In the genomic region with DNA sequence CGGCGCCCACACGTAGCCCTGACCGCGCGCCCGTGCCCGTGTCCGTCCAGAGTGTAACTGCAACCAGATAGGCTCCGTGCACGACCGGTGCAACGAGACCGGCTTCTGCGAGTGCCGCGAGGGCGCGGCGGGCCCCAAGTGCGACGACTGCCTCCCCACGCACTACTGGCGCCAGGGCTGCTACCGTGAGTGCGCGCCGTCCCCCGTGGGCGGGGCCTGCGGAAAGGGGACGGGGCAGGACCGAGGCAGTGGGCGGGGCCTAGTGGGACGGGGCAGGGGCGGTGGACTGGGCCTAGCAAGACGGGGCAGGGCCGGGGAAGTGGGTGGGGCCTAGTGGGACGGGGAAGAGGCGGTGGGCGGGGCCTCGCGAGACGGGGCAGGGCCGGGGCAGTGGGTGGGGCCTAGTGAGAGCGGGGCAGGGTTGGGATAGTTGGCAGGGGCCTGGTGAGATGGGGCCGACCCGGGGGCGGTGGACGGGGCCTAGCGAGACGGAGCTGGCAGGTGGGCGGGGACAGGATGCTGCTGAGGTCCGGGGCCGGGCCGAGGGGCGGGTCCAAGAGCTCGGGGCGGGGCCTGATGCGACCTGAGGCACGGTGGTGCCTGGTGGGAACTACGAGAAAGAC, we compare ENCODE assay signal across 8 cellular contexts.
DNase-seq lines count a peak whose midpoint lies in the region; ATAC-seq, FAIRE-seq and TF ChIP-seq lines count a peak whose summit lies in the region.

No MANE protein-coding gene starts in this region.

- H3K4me3 ChIP-seq in SJSA1 (peak overlapping the region; percentile 37), neural progenitor cell (peak overlapping the region; percentile 70)

- H3K36me3 Mint-ChIP-seq in neural progenitor cell, result no peaks in the 10 kb centered on the region

- H3K9ac ChIP-seq in neural progenitor cell, result no peak overlapping the region

- H3K36me3 ChIP-seq in SJSA1 (no peaks in the 10 kb centered on the region), neural progenitor cell (no peaks in the 10 kb centered on the region)

- peak overlapping the region; percentile 93 for H3K4me3 Mint-ChIP-seq in neural progenitor cell
- H3K4me3 Mint-ChIP-seq in stimulated activated naive CD8-positive, alpha-beta T cell treated with anti-CD3 and anti-CD28 coated beads, Interleukin-15, amount 100 ng/mL, for 72 hours, result peak overlapping the region; percentile 97 to 98

- no peak overlapping the region for H3K27ac ChIP-seq in SJSA1
- no peak overlapping the region for H3K27ac ChIP-seq in neural progenitor cell

- H3K4me1 Mint-ChIP-seq in neural progenitor cell, result peaks cover 20% of the 10 kb centered on the region
- peaks cover 38% of the 10 kb centered on the region for H3K4me1 Mint-ChIP-seq in stimulated activated naive CD8-positive, alpha-beta T cell treated with anti-CD3 and anti-CD28 coated beads, Interleukin-15, amount 100 ng/mL, for 72 hours

- DNase-seq in ELF-1 (ENCODE audit: low read depth, low spot score), result peak; percentile 96
- peak; percentile 74 for DNase-seq in HCEC 1CT
- DNase-seq in MV-4-11 (lab: John Stamatoyannopoulos, UW), result peak; percentile 91
- DNase-seq in SJSA1 (ENCODE audit: low read depth in 1 of 2, low spot score in 2 of 2), result peak in 1 of 2 experiments; percentile 83
- DNase-seq in activated naive CD4-positive, alpha-beta T cell (lab: John Stamatoyannopoulos, UW), result peak; percentile 92 to 100 (median 99)
- peak; percentile 91 to 99 for DNase-seq in frontal cortex (ENCODE audit: low spot score in 2 of 2)
- peak; percentile 99 for DNase-seq in neural progenitor cell (ENCODE audit: low spot score)
- peak; percentile 99 for DNase-seq in stimulated activated naive CD8-positive, alpha-beta T cell treated with anti-CD3 and anti-CD28 coated beads, Interleukin-15, amount 100 ng/mL, for 72 hours

- no peaks in the 10 kb centered on the region for H4K20me1 ChIP-seq in neural progenitor cell (ENCODE audit: low read depth)

- no peaks in the 10 kb centered on the region for H3K79me2 ChIP-seq in neural progenitor cell (ENCODE audit: low read depth)

- H3K27me3 ChIP-seq in SJSA1 (replicated peaks) (peaks cover 59% of the 10 kb centered on the region), neural progenitor cell (peaks cover 68% of the 10 kb centered on the region)

- H3K27ac Mint-ChIP-seq in neural progenitor cell, result no peak overlapping the region
- peak overlapping the region; percentile 72 to 81 for H3K27ac Mint-ChIP-seq in stimulated activated naive CD8-positive, alpha-beta T cell treated with anti-CD3 and anti-CD28 coated beads, Interleukin-15, amount 100 ng/mL, for 72 hours

- peak overlapping the region; percentile 99 for H3K4me2 ChIP-seq in neural progenitor cell

- TF ChIP-seq CTCF in neural progenitor cell (IDR thresholded peaks at IDR 0.05), result no peak

- no peaks in the 10 kb centered on the region; the same call in 1 of the 2 replicates for H3K9me3 ChIP-seq in SJSA1 (replicated peaks)
- H3K9me3 ChIP-seq in neural progenitor cell (ENCODE audit: low read depth), result no peaks in the 10 kb centered on the region

- FAIRE-seq in frontal cortex (lab: Jason Lieb, UNC), result no peak

- peak; percentile 93 for ATAC-seq in stimulated activated naive CD8-positive, alpha-beta T cell treated with anti-CD3 and anti-CD28 coated beads, Interleukin-15, amount 100 ng/mL, for 72 hours

- peaks cover 15% of the 10 kb centered on the region for H3K4me1 ChIP-seq in SJSA1 (replicated peaks)
- peaks cover 24% of the 10 kb centered on the region for H3K4me1 ChIP-seq in neural progenitor cell

- no peaks in the 10 kb centered on the region for H3K9me3 Mint-ChIP-seq in neural progenitor cell
- no peaks in the 10 kb centered on the region for H3K9me3 Mint-ChIP-seq in stimulated activated naive CD8-positive, alpha-beta T cell treated with anti-CD3 and anti-CD28 coated beads, Interleukin-15, amount 100 ng/mL, for 72 hours

- peak overlapping the region; percentile 77 for H2AFZ ChIP-seq in neural progenitor cell (replicated peaks)

- H3K27me3 Mint-ChIP-seq in neural progenitor cell (ENCODE audit: insufficient read depth, low read depth), result peaks cover 26% of the 10 kb centered on the region
- peaks cover 50% of the 10 kb centered on the region for H3K27me3 Mint-ChIP-seq in stimulated activated naive CD8-positive, alpha-beta T cell treated with anti-CD3 and anti-CD28 coated beads, Interleukin-15, amount 100 ng/mL, for 72 hours

- H3F3A ChIP-seq in neural progenitor cell (ENCODE audit: low read depth), result peaks cover 24% of the 10 kb centered on the region
